3 cellular contexts compared by ENCODE assay signal in the genomic region with DNA sequence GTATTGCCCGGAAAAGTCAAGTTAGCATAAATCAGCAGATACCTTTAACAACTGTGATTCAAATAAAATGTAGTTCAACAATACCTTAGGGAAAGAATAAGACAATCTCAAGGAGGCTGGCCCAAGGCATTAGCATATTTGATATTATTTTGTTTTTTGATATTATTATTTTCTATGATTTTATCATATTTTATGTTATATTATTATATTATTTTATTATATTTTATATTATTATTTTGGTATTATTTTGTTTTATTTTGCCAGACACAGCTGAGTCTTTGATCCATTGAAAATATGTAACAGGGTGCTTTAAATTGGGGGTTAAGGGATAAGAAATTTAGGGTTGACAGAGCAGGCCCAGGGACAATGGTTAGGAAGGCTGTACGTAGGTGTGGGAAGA.
"Had no signal": no experiment of that assay in that cellular context is flagged by ENCODE, and none has a peak within 500 bp of the region (broad histone marks: within the 10 kb centered on the region; RNA-seq: fewer than 3 reads in every experiment).

No MANE protein-coding gene starts in this region.

- ATAC-seq: GM12878 had no signal

- DNase-seq: GDM1, GF-D8 had no signal

- H3K4me3 ChIP-seq: GM12878 had no signal
